In the genomic region with DNA sequence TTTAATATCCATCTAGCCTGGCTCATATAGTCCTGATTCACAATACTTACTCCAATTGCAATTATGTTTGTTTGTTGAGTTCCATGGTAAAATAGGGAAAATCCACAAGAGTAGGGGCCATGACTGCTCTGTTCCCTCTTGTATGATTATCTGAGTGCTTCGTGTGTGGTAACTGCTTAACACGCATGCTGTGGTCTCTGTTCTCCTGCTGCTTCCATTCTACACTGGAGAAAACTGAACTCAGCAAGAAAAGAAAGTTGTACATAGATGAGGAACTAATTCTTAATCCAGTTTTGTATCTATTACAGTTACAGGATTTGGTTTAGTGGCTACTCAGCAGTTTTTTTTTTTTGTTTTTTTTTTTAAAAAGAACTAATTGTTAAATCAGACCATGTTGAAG, we compare ENCODE assay signal across 17 cellular contexts.
"Had no signal": no experiment of that assay in that cellular context is flagged by ENCODE, and none has a peak within 500 bp of the region (broad histone marks: within the 10 kb centered on the region; RNA-seq: fewer than 3 reads in every experiment).

No MANE protein-coding gene starts in this region.

- H3K27me3 ChIP-seq: adrenal gland, heart right ventricle, right atrium auricular region, stomach had no signal

- ATAC-seq: esophagus mucosa, mucosa of descending colon had no signal

- H3K4me3 Mint-ChIP-seq: activated B cell treated with CpG ODN at 0.5 μM for 24 hours, naive B cell, type B pancreatic cell had no signal

- H3K27ac ChIP-seq: adrenal gland, prostate gland, right atrium auricular region, skin epidermis, stomach had no signal

- H3K9me3 Mint-ChIP-seq: activated B cell treated with CpG ODN at 0.5 μM for 24 hours, type B pancreatic cell had no signal

- H3K36me3 ChIP-seq: adrenal gland, heart right ventricle, prostate gland, right atrium auricular region, stomach had no signal

- H3K9me3 ChIP-seq: adrenal gland, heart right ventricle, mucosa of descending colon, prostate gland, right atrium auricular region, stomach had no signal

- H3K27ac Mint-ChIP-seq: activated B cell treated with CpG ODN at 0.5 μM for 24 hours, naive B cell, type B pancreatic cell had no signal

- H3K4me3 ChIP-seq: adrenal gland, heart right ventricle, mucosa of descending colon, prostate gland, right atrium auricular region, skin epidermis, stomach had no signal

- H3K27me3 Mint-ChIP-seq: activated B cell treated with CpG ODN at 0.5 μM for 24 hours, type B pancreatic cell had no signal

- DNase-seq: activated B cell treated with CpG ODN at 0.5 μM for 24 hours; activated CD4-positive, alpha-beta T cell treated with anti-CD3 and anti-CD28 coated beads, Interleukin-2, amount 50 U/mL, for 1 hour; activated naive CD4-positive, alpha-beta T cell; cerebellar nuclear complex; cortex of kidney; effector CD8-positive, alpha-beta T cell; heart right ventricle; mesenchymal stem cell; mucosa of descending colon; naive B cell; stomach had no signal

- H3K4me1 ChIP-seq: adrenal gland, prostate gland, right atrium auricular region, stomach had no signal

- H3K36me3 Mint-ChIP-seq: naive B cell, type B pancreatic cell had no signal
